Comparison of ENCODE assay signal across 10 cellular contexts in the genomic region with DNA sequence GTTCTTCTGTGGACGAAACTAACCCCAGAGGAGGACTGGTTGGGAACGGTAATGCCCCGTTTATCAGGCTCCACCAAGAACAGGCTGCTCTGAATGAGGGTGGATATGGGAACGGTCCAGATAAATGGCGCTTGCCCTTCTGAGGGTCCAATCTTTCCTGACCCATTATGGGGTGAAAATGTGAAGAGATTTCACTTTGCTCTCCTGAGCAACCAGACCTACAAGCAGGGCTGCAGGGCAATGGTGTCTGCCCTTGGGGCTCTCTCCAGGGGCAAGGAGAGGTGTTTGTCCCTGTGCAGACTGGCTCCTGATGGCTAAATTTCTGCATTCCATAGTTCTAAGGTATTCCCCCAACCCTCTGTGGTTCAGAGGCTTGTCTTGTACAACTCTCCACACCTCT. TPM values are rescaled to one million over a fixed set of nuclear protein-coding genes. Genes with fewer than 3 reads are reported as not detected.
A peak's percentile ranks its signal among the peaks of the same experiment; 100 is the strongest.
DNase-seq lines count a peak whose midpoint lies in the region; ATAC-seq and TF ChIP-seq lines count a peak whose summit lies in the region.
"Had no signal": no experiment of that assay in that cellular context is flagged by ENCODE, and none has a peak within 500 bp of the region (broad histone marks: within the 10 kb centered on the region; RNA-seq: fewer than 3 reads in every experiment).

No MANE protein-coding gene starts in this region.

- peak overlapping the region; percentile 61 for H3K4me2 ChIP-seq in OCI-LY1 (ENCODE audit: low read length)

- no peaks in the 10 kb centered on the region for H3F3A ChIP-seq in OCI-LY1 (ENCODE audit: insufficient read depth, low read length)

- no peaks in the 10 kb centered on the region for H3K9me3 ChIP-seq in OCI-LY1 (ENCODE audit: low read length)
- H3K9me3 ChIP-seq in effector memory CD4-positive, alpha-beta T cell (ENCODE audit: control insufficient read depth, low read length), result no peaks in the 10 kb centered on the region
- no peaks in the 10 kb centered on the region for H3K9me3 ChIP-seq in prostate gland
- H3K9me3 ChIP-seq in gastrocnemius medialis, result no peaks in the 10 kb centered on the region

- 84% methylated on average over 5 of the region's 5 CpGs for WGBS in prostate gland

- no peak for DNase-seq in Calu3
- no peak for DNase-seq in effector memory CD4-positive, alpha-beta T cell
- DNase-seq in prostate gland (ENCODE audit: low spot score), result no peak
- no peak for DNase-seq in glomerular visceral epithelial cell (ENCODE audit: extremely low spot score)
- DNase-seq in gastrocnemius medialis, result no peak
- DNase-seq: NCI-H524 treated with DMSO at 0.1 percent for 48 hours had no signal

- H3K36me3 Mint-ChIP-seq in Calu3 (ENCODE audit: insufficient read depth, unreplicated experiment), result peaks cover 86% of the 10 kb centered on the region

- H3K4me1 ChIP-seq in OCI-LY1 (ENCODE audit: insufficient read depth, low read length, severe bottlenecking) (peaks cover 79% of the 10 kb centered on the region), prostate gland (replicated peaks) (peaks cover 37% of the 10 kb centered on the region), gastrocnemius medialis (peaks cover 0 to 11% of the 10 kb centered on the region in 2 donors)
- peaks cover 80% of the 10 kb centered on the region for H3K4me1 ChIP-seq in effector memory CD4-positive, alpha-beta T cell (ENCODE audit: control insufficient read depth, insufficient read depth, low read length, poor library complexity, severe bottlenecking)

- H3K4me3 Mint-ChIP-seq in Calu3 (ENCODE audit: low read depth, unreplicated experiment), result peak overlapping the region; percentile 27

- H3K27me3 ChIP-seq in OCI-LY1 (ENCODE audit: insufficient read depth, low read length) (no peaks in the 10 kb centered on the region), prostate gland (replicated peaks; ENCODE audit: insufficient read depth) (no peaks in the 10 kb centered on the region), gastrocnemius medialis (no peaks in the 10 kb centered on the region)
- H3K27me3 ChIP-seq in effector memory CD4-positive, alpha-beta T cell (replicated peaks; ENCODE audit: control insufficient read depth, insufficient read depth, low read length, poor library complexity, severe bottlenecking), result no peaks in the 10 kb centered on the region

- ATAC-seq in GM18867 (IDR thresholded peaks at IDR 0.05; ENCODE audit: unreplicated experiment) (no peak), gastrocnemius medialis (no peak)
- ATAC-seq: SK-N-SH treated with all-trans-retinoic acid at 6 μM for 48 hours had no signal

- intact Hi-C loops in Calu3 (cut with micrococcal nuclease; ENCODE audit: unreplicated experiment), result no loop called here
- intact Hi-C loops in prostate gland (cut with DNase I), result loop anchor here (5.0 kb wide), 1 partner anchor 139 kb away; no protein-coding TSS in a partner anchor
- intact Hi-C loops in gastrocnemius medialis (cut with DNase I; ENCODE audit: low total_unique reads), result no loop called here

- TF ChIP-seq POLR2A in prostate gland (IDR thresholded peaks at IDR 0.05) (no peak), gastrocnemius medialis (IDR thresholded peaks at IDR 0.05) (no peak)

- peak overlapping the region; percentile 97 for H3K27ac ChIP-seq in OCI-LY1 (ENCODE audit: low read depth, low read length, poor library complexity, severe bottlenecking)
- H3K27ac ChIP-seq in effector memory CD4-positive, alpha-beta T cell (ENCODE audit: insufficient read depth, low read length, poor library complexity, severe bottlenecking), result peak overlapping the region; percentile 38
- peak overlapping the region; percentile 79 to 85 for H3K27ac ChIP-seq in prostate gland
- H3K27ac ChIP-seq in gastrocnemius medialis, result no peak overlapping the region

- no peak overlapping the region for H2AFZ ChIP-seq in OCI-LY1 (ENCODE audit: low read length)

- H4K20me1 ChIP-seq in OCI-LY1 (ENCODE audit: insufficient read depth, low read length), result no peaks in the 10 kb centered on the region

- in situ Hi-C loops in gastrocnemius medialis (cut with MboI; ENCODE audit: low sequenced_read_pairs in 4 of 4), result no loop called here

- H3K27me3 Mint-ChIP-seq in Calu3 (ENCODE audit: unreplicated experiment), result no peaks in the 10 kb centered on the region

- no peak for TF ChIP-seq CTCF in Calu3 (IDR thresholded peaks at IDR 0.05; ENCODE audit: unreplicated experiment)
- TF ChIP-seq CTCF in OCI-LY1 (IDR thresholded peaks at IDR 0.05; ENCODE audit: low read length), result no peak
- no peak for TF ChIP-seq CTCF in prostate gland (IDR thresholded peaks at IDR 0.05)
- TF ChIP-seq CTCF in gastrocnemius medialis (IDR thresholded peaks at IDR 0.05 in 4 of 5, conservative IDR thresholded peaks at IDR 0.05 in 1 of 5), result no peak

- CTCF ChIA-PET in Calu3 (lab: Charles Lee), result no interaction called here

- H3K9ac ChIP-seq in OCI-LY1 (ENCODE audit: low read length), result peak overlapping the region; percentile 30; the same call in 1 of the 2 replicates

- peaks cover 67% of the 10 kb centered on the region for H3K4me1 Mint-ChIP-seq in Calu3 (ENCODE audit: low read depth, unreplicated experiment)

- no peaks in the 10 kb centered on the region for H3K9me3 Mint-ChIP-seq in Calu3 (ENCODE audit: low read depth, unreplicated experiment)

- peak overlapping the region; percentile 86 for H3K27ac Mint-ChIP-seq in Calu3 (ENCODE audit: unreplicated experiment)

- H3K9me2 ChIP-seq in OCI-LY1 (ENCODE audit: low read depth, low read length), result no peaks in the 10 kb centered on the region

- H3K4me3 ChIP-seq in OCI-LY1 (ENCODE audit: low read depth, low read length, poor library complexity, severe bottlenecking) (peak overlapping the region; percentile 47), prostate gland (no peak overlapping the region), gastrocnemius medialis (no peak overlapping the region)
- no peak overlapping the region for H3K4me3 ChIP-seq in effector memory CD4-positive, alpha-beta T cell (ENCODE audit: insufficient read depth, low read depth, low read length, poor library complexity, severe bottlenecking)
- H3K4me3 ChIP-seq: lung had no signal

- no peaks in the 10 kb centered on the region for H3K79me2 ChIP-seq in OCI-LY1 (ENCODE audit: insufficient read depth, low read length)

- peaks cover 78% of the 10 kb centered on the region for H3K36me3 ChIP-seq in OCI-LY1 (ENCODE audit: insufficient read depth, low read length)
- peaks cover 35% of the 10 kb centered on the region for H3K36me3 ChIP-seq in effector memory CD4-positive, alpha-beta T cell (ENCODE audit: control insufficient read depth, insufficient read depth, low read length)
- H3K36me3 ChIP-seq in prostate gland, result peaks cover 0 to 18% of the 10 kb centered on the region in 2 donors
- H3K36me3 ChIP-seq in gastrocnemius medialis, result no peaks in the 10 kb centered on the region

- BruUV-seq in Calu3 (replicated peaks; lab: Mats Ljungman, UMichigan), result no TSS peak

RNA-seq across cellular contexts. Expression of a gene that starts 25.1 kb away (rescaled TPM):
- 163 and 183 TPM in 2 replicates for total RNA-seq in Calu3 (2022)
- 100 to 1,000 TPM in 1 of 2 donors, 10 to 100 TPM in 1; 83.9 to 159 TPM for total RNA-seq in prostate gland
- total RNA-seq in gastrocnemius medialis, result 10 to 100 TPM in 2 of 4 donors, 1 to 10 TPM in 2; 6.3 to 16.1 (median 9.4) TPM

Comparison
In these comparisons a context has a peak if more than half of its experiments do, and no peak if none do; other contexts are left out.
1. H3K27ac ChIP-seq: peak in OCI-LY1 (single experiment), effector memory CD4-positive, alpha-beta T cell (single experiment) and prostate gland (2 of 2); none in gastrocnemius medialis (0 of 4).